In genomic region chr5:56339732-56340131, GRCh38 we compare ENCODE assay signal across 29 cellular contexts.
"Had no signal": no experiment of that assay in that cellular context is flagged by ENCODE, and none has a peak within 500 bp of the region (broad histone marks: within the 10 kb centered on the region; RNA-seq: fewer than 3 reads in every experiment).

No MANE protein-coding gene starts in this region.

- H3K4me1 Mint-ChIP-seq: nephron, neural progenitor cell had no signal

- H3K4me3 Mint-ChIP-seq: naive thymus-derived CD4-positive, alpha-beta T cell; nephron; neural progenitor cell; stimulated activated naive CD8-positive, alpha-beta T cell treated with anti-CD3 and anti-CD28 coated beads, Interleukin-15, amount 100 ng/mL, for 72 hours had no signal

- H3K79me2 ChIP-seq: parathyroid adenoma had no signal

- H3K27ac Mint-ChIP-seq: naive thymus-derived CD4-positive, alpha-beta T cell; neural progenitor cell; progenitor cell of endocrine pancreas had no signal

- H3K9me3 ChIP-seq: right lobe of liver, suprapubic skin, transverse colon, upper lobe of right lung, vagina had no signal

- H2AFZ ChIP-seq: neural progenitor cell, parathyroid adenoma had no signal

- H3K4me2 ChIP-seq: neural progenitor cell had no signal

- ATAC-seq: left ventricle myocardium superior; lower lobe of right lung; naive thymus-derived CD4-positive, alpha-beta T cell; right lobe of liver; stimulated activated naive CD8-positive, alpha-beta T cell treated with anti-CD3 and anti-CD28 coated beads, Interleukin-15, amount 100 ng/mL, for 72 hours; upper lobe of right lung had no signal

- H3K4me1 ChIP-seq: esophagus squamous epithelium, lower lobe of right lung, neural progenitor cell, parathyroid adenoma, right lobe of liver, suprapubic skin, transverse colon, upper lobe of right lung, vagina had no signal

- H3K27me3 ChIP-seq: esophagus squamous epithelium, neural progenitor cell, right lobe of liver, suprapubic skin, transverse colon, upper lobe of right lung, vagina had no signal

- H3K4me3 ChIP-seq: coronary artery, esophagus squamous epithelium, lower lobe of right lung, neural progenitor cell, right lobe of liver, suprapubic skin, transverse colon, upper lobe of right lung, vagina had no signal

- H3K9ac ChIP-seq: neural progenitor cell, parathyroid adenoma had no signal

- DNase-seq: dermis blood vessel endothelial cell; effector memory CD4-positive, alpha-beta T cell; erythroblast; esophagus squamous epithelium; hippocampal formation; left ventricle myocardium superior; lower lobe of right lung; mesendoderm; midbrain; naive thymus-derived CD4-positive, alpha-beta T cell; right lobe of liver; small intestine; stimulated activated CD4-positive, alpha-beta T cell treated with anti-CD3 and anti-CD28 coated beads, Interleukin-1b, Interleukin-23, amount 100 ng/mL, for 48 hours; stimulated activated CD4-positive, alpha-beta T cell treated with anti-CD3 and anti-CD28 coated beads, Interleukin-4, amount 100 ng/mL, for 1 hour; stimulated activated CD8-positive, alpha-beta memory T cell treated with anti-CD3 and anti-CD28 coated beads, Interleukin-4, amount 100 ng/mL, for 48 hours; stimulated activated naive CD4-positive, alpha-beta T cell; stimulated activated naive CD8-positive, alpha-beta T cell treated with anti-CD3 and anti-CD28 coated beads, Interleukin-15, amount 100 ng/mL, for 72 hours; transverse colon; upper lobe of right lung had no signal

- H3K36me3 ChIP-seq: esophagus squamous epithelium, lower lobe of right lung, neural progenitor cell, right lobe of liver, suprapubic skin, transverse colon, upper lobe of right lung, vagina had no signal

- H3K36me3 Mint-ChIP-seq: neural progenitor cell had no signal

- FAIRE-seq: endothelial cell of umbilical vein, frontal cortex, islet of Langerhans, small intestine had no signal

- H3K27me3 Mint-ChIP-seq: naive thymus-derived CD4-positive, alpha-beta T cell; stimulated activated naive CD8-positive, alpha-beta T cell treated with anti-CD3 and anti-CD28 coated beads, Interleukin-15, amount 100 ng/mL, for 72 hours had no signal

- H3K27ac ChIP-seq: coronary artery, esophagus squamous epithelium, lower lobe of right lung, neural progenitor cell, parathyroid adenoma, right lobe of liver, suprapubic skin, transverse colon, upper lobe of right lung, vagina had no signal
